In genomic region chr3:18758047-18758704, GRCh38 we compare ENCODE assay signal across 8 cellular contexts.
DNase-seq lines count a peak whose midpoint lies in the region; ATAC-seq and TF ChIP-seq lines count a peak whose summit lies in the region.

No MANE protein-coding gene starts in this region.

- no peak overlapping the region for H4K8ac ChIP-seq in mesendoderm (ENCODE audit: low read depth, low read length)

- no peaks in the 10 kb centered on the region for H3K79me1 ChIP-seq in mesendoderm (ENCODE audit: low read length)

- intact Hi-C loops in Panc1 (cut with micrococcal nuclease; ENCODE audit: unreplicated experiment) (no loop called here), mammary epithelial cell (cut with micrococcal nuclease) (loop anchor here (1.0 to 5.0 kb wide), 3 partner anchors 199 to 866 kb away; no protein-coding TSS in a partner anchor)

- peak; percentile 77; the same call in 1 of the 2 replicates for TF ChIP-seq EP300 in Ishikawa (IDR thresholded peaks at IDR 0.05; ENCODE audit: borderline replicate concordance)

- H3K4me2 ChIP-seq in mammary epithelial cell (ENCODE audit: insufficient read depth, low read depth, low read length) (no peak overlapping the region), mesendoderm (ENCODE audit: low read length) (no peak overlapping the region)

- no peak overlapping the region for H2AFZ ChIP-seq in mammary epithelial cell (ENCODE audit: low read depth, low read length)

- no peaks in the 10 kb centered on the region for H3K79me2 ChIP-seq in mammary epithelial cell (ENCODE audit: insufficient read depth, low read length)
- H3K79me2 ChIP-seq in mesendoderm (ENCODE audit: control insufficient read depth, insufficient read depth, low read length): no peaks in the 10 kb centered on the region

- H3K56ac ChIP-seq in mesendoderm (ENCODE audit: low read length): no peak overlapping the region

- peak; percentile 3 for DNase-seq in activated naive CD4-positive, alpha-beta T cell treated with Interleukin-2 at 50 U/mL for 16 hours
- no peak for DNase-seq in activated naive CD4-positive, alpha-beta T cell (lab: John Stamatoyannopoulos, UW)
- DNase-seq in Panc1 (ENCODE audit: low read depth, low spot score) (peak; percentile 20), mammary epithelial cell (peak; percentile 92), mesendoderm (peak; percentile 91), substantia nigra (lab: John Stamatoyannopoulos, UW) (no peak)

- H3K27ac ChIP-seq in Panc1 (ENCODE audit: low read length) (no peak overlapping the region), mammary epithelial cell (ENCODE audit: insufficient read depth, low read depth, low read length) (no peak overlapping the region), mesendoderm (ENCODE audit: low read depth, low read length) (no peak overlapping the region), substantia nigra (ENCODE audit: low read depth, low read length, poor library complexity, severe bottlenecking) (no peak overlapping the region)

- peak; percentile 94 for ATAC-seq in GM21717 (IDR thresholded peaks at IDR 0.05; ENCODE audit: unreplicated experiment)
- no peak for ATAC-seq in Panc1

- BruUV-seq in Panc1 (replicated peaks; lab: Mats Ljungman, UMichigan) (no TSS peak), mammary epithelial cell (replicated peaks; lab: Mats Ljungman, UMichigan) (no TSS peak)

- no peak overlapping the region for H2BK15ac ChIP-seq in mesendoderm (replicated peaks; ENCODE audit: low read depth)

- in situ Hi-C loops in Panc1 (cut with HindIII; ENCODE audit: low pct_unique_long_range_greater_than_20kb, low sequenced_read_pairs): no loop called here
- in situ Hi-C loops in mammary epithelial cell (cut with MboI; ENCODE audit: low sequenced_read_pairs in 2 of 2): no loop called here

- H3K9ac ChIP-seq in mammary epithelial cell (ENCODE audit: insufficient read depth, low read length) (no peak overlapping the region), mesendoderm (ENCODE audit: low read length) (no peak overlapping the region)

- no peak overlapping the region for H3K18ac ChIP-seq in mesendoderm (ENCODE audit: low read length)

- no peak overlapping the region for H3K4ac ChIP-seq in mesendoderm (ENCODE audit: low read depth, low read length)

- H4K5ac ChIP-seq in mesendoderm (ENCODE audit: low read length): no peak overlapping the region

- WGBS in mammary epithelial cell (ENCODE audit: low coverage, missing lambda C conversion rate): 23% methylated on average over 4 of the region's 4 CpGs
- 100% methylated on average over 1 of the region's 4 CpGs for WGBS in mesendoderm (ENCODE audit: extremely low coverage, insufficient coverage, low lambda C conversion rate)

- no peak overlapping the region for H2BK5ac ChIP-seq in mesendoderm (ENCODE audit: low read length)

- H3K4me3 ChIP-seq in Panc1 (ENCODE audit: low read depth in 2 of 2, low read length in 2 of 2) (no peak overlapping the region), mammary epithelial cell (replicated peaks in 1 of 3; ENCODE audit: insufficient read depth in 1 of 3, low read depth in 2 of 3, low read length in 3 of 3) (no peak overlapping the region), mesendoderm (ENCODE audit: low read length) (no peak overlapping the region)

- no peaks in the 10 kb centered on the region for H3K36me3 ChIP-seq in Panc1 (ENCODE audit: control insufficient read depth, insufficient read depth, low read length)
- H3K36me3 ChIP-seq in mammary epithelial cell (ENCODE audit: insufficient read depth, low read length): no peaks in the 10 kb centered on the region
- no peaks in the 10 kb centered on the region for H3K36me3 ChIP-seq in mesendoderm (ENCODE audit: control insufficient read depth, insufficient read depth, low read length)

- no peaks in the 10 kb centered on the region; the same call in 1 of the 2 replicates for H3K27me3 ChIP-seq in Panc1 (ENCODE audit: control insufficient read depth, insufficient read depth, low read length)
- H3K27me3 ChIP-seq in mammary epithelial cell (ENCODE audit: insufficient read depth, low read length): no peaks in the 10 kb centered on the region
- H3K27me3 ChIP-seq in mesendoderm (ENCODE audit: insufficient read depth, low read length, poor library complexity): no peaks in the 10 kb centered on the region

- H3K23ac ChIP-seq in mesendoderm (ENCODE audit: low read length): no peak overlapping the region

- POLR2A ChIA-PET in Panc1 (lab: Charles Lee): no interaction called here

- H2BK120ac ChIP-seq in mesendoderm (ENCODE audit: low read depth, low read length): no peak overlapping the region

- dilution Hi-C loops in mammary epithelial cell (cut with HindIII; ENCODE audit: low sequenced_read_pairs): no loop called here

- no peaks in the 10 kb centered on the region for H3K9me3 ChIP-seq in Panc1 (ENCODE audit: control insufficient read depth, insufficient read depth, low read depth, low read length)
- H3K9me3 ChIP-seq in mammary epithelial cell (replicated peaks; ENCODE audit: insufficient read depth, low read length): no peaks in the 10 kb centered on the region

- no peaks in the 10 kb centered on the region for H3K4me1 ChIP-seq in Panc1 (ENCODE audit: control insufficient read depth, insufficient read depth, low read length)
- H3K4me1 ChIP-seq in mammary epithelial cell (ENCODE audit: insufficient read depth, low read length): no peaks in the 10 kb centered on the region
- no peaks in the 10 kb centered on the region for H3K4me1 ChIP-seq in mesendoderm (ENCODE audit: control insufficient read depth, low read depth, low read length)

- TF ChIP-seq RAD21 in Ishikawa (IDR thresholded peaks at IDR 0.05; ENCODE audit: low read depth): peak; percentile 91

- peak; percentile 45; the same call in 1 of the 2 replicates for TF ChIP-seq CTCF in Panc1 (IDR thresholded peaks at IDR 0.05)
- TF ChIP-seq CTCF in mammary epithelial cell (conservative IDR thresholded peaks at IDR 0.05 in 1 of 2, IDR thresholded peaks at IDR 0.05 in 1 of 2; ENCODE audit: extremely low read depth in 1 of 2, insufficient read depth in 1 of 2, low read depth in 1 of 2, low read length in 2 of 2): peak; percentile 63 to 75

- CTCF ChIA-PET in Panc1 (lab: Charles Lee) (no interaction called here), mammary epithelial cell (lab: Charles Lee; ENCODE audit: low non-redundant PET) (interaction anchor here (0.8 kb wide), 1 partner anchor 484 kb away, joined by 5 read pairs; no protein-coding TSS in a partner anchor)

- H2AK5ac ChIP-seq in mesendoderm (ENCODE audit: low read length): no peak overlapping the region

- no peaks in the 10 kb centered on the region for H4K20me1 ChIP-seq in mammary epithelial cell (ENCODE audit: insufficient read depth, low read length)

TF ChIP-seq in Ishikawa, 13 proteins besides CTCF, POLR2A, EP300 and RAD21:
- TF ChIP-seq NFIC (IDR thresholded peaks at IDR 0.05) (peak; percentile 71), FOXM1 (IDR thresholded peaks at IDR 0.05; ENCODE audit: borderline replicate concordance, low read depth) (peak; percentile 60; the same call in 1 of the 2 replicates), ZBTB7A (IDR thresholded peaks at IDR 0.05; ENCODE audit: low read depth) (no peak), CREB1 (IDR thresholded peaks at IDR 0.05; ENCODE audit: low read depth) (no peak), YY1 (IDR thresholded peaks at IDR 0.05; ENCODE audit: low read depth) (no peak), REST (IDR thresholded peaks at IDR 0.05; ENCODE audit: low read depth) (no peak), TEAD4 (IDR thresholded peaks at IDR 0.05) (peak; percentile 47; the same call in 1 of the 2 replicates), EGR1 (IDR thresholded peaks at IDR 0.05) (no peak), TAF1 (IDR thresholded peaks at IDR 0.05; ENCODE audit: low read depth) (no peak), CEBPB (IDR thresholded peaks at IDR 0.05) (peak; percentile 47; the same call in 1 of the 2 replicates), TCF12 (IDR thresholded peaks at IDR 0.05; ENCODE audit: low read depth) (peak; percentile 80), MAX (IDR thresholded peaks at IDR 0.05) (peak; percentile 31; the same call in 1 of the 2 replicates)
- TF ChIP-seq, protein P1, sequence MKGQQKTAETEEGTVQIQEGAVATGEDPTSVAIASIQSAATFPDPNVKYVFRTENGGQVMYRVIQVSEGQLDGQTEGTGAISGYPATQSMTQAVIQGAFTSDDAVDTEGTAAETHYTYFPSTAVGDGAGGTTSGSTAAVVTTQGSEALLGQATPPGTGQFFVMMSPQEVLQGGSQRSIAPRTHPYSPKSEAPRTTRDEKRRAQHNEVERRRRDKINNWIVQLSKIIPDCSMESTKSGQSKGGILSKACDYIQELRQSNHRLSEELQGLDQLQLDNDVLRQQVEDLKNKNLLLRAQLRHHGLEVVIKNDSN (IDR thresholded peaks at IDR 0.05): no peak
TF ChIP-seq in Ishikawa: peak in this region for 6.

Comparison
In these comparisons a context has a peak if more than half of its experiments do, and no peak if none do; other contexts are left out.
1. DNase-seq: peak in activated naive CD4-positive, alpha-beta T cell treated with Interleukin-2 at 50 U/mL for 16 hours (single experiment), Panc1 (single experiment), mammary epithelial cell (single experiment) and mesendoderm (single experiment); none in activated naive CD4-positive, alpha-beta T cell (0 of 4) and substantia nigra (0 of 49).